ENCODE assay signal across 1 cellular context in genomic region chr5:134893748-134894505, GRCh38.
A peak's percentile ranks its signal among the peaks of the same experiment; 100 is the strongest.
TF ChIP-seq lines count a peak whose summit lies in the region.

No MANE protein-coding gene starts in this region.

TF ChIP-seq in K562, 482 proteins besides CTCF, POLR2A, EP300 and RAD21:
- no peak for TF ChIP-seq CHD1 (IDR thresholded peaks at IDR 0.05; ENCODE audit: low read length)
- no peak for TF ChIP-seq IRF9 (tag; IDR thresholded peaks at IDR 0.05)
- no peak for TF ChIP-seq NCOA1 (IDR thresholded peaks at IDR 0.05; ENCODE audit: low read depth)
- TF ChIP-seq ETS2 (tag; IDR thresholded peaks at IDR 0.05; ENCODE audit: borderline replicate concordance, poor library complexity, severe bottlenecking), result no peak
- TF ChIP-seq ZBTB11 (CRISPR knock-in tag; IDR thresholded peaks at IDR 0.05), result no peak
- no peak for TF ChIP-seq ZNF589 (CRISPR knock-in tag; IDR thresholded peaks at IDR 0.05; ENCODE audit: low read depth)
- no peak for TF ChIP-seq NR2F6 (CRISPR knock-in tag; IDR thresholded peaks at IDR 0.05)
- no peak for TF ChIP-seq SP2 (IDR thresholded peaks at IDR 0.05; ENCODE audit: extremely low read depth, low read depth, low read length, poor library complexity, severe bottlenecking)
- no peak for TF ChIP-seq L3MBTL2 (IDR thresholded peaks at IDR 0.05)
- no peak for TF ChIP-seq ETV5 (CRISPR knock-in tag; IDR thresholded peaks at IDR 0.05; ENCODE audit: low read depth)
- no peak for TF ChIP-seq TARDBP (IDR thresholded peaks at IDR 0.05)
- TF ChIP-seq ARID3A (IDR thresholded peaks at IDR 0.05; ENCODE audit: borderline replicate concordance, low read depth, low read length), result no peak
- TF ChIP-seq BRD4 (IDR thresholded peaks at IDR 0.05), result no peak
- no peak for TF ChIP-seq GATA2 (CRISPR knock-in tag; IDR thresholded peaks at IDR 0.05)
- TF ChIP-seq C11orf30 (IDR thresholded peaks at IDR 0.05; ENCODE audit: low read depth), result peak; percentile 21; the same call in 1 of the 2 replicates
- peak; percentile 41; the same call in 1 of the 2 replicates for TF ChIP-seq ZNF316 (IDR thresholded peaks at IDR 0.05)
- no peak for TF ChIP-seq FOXA1 (IDR thresholded peaks at IDR 0.05; ENCODE audit: borderline replicate concordance)
